In the genomic region with DNA sequence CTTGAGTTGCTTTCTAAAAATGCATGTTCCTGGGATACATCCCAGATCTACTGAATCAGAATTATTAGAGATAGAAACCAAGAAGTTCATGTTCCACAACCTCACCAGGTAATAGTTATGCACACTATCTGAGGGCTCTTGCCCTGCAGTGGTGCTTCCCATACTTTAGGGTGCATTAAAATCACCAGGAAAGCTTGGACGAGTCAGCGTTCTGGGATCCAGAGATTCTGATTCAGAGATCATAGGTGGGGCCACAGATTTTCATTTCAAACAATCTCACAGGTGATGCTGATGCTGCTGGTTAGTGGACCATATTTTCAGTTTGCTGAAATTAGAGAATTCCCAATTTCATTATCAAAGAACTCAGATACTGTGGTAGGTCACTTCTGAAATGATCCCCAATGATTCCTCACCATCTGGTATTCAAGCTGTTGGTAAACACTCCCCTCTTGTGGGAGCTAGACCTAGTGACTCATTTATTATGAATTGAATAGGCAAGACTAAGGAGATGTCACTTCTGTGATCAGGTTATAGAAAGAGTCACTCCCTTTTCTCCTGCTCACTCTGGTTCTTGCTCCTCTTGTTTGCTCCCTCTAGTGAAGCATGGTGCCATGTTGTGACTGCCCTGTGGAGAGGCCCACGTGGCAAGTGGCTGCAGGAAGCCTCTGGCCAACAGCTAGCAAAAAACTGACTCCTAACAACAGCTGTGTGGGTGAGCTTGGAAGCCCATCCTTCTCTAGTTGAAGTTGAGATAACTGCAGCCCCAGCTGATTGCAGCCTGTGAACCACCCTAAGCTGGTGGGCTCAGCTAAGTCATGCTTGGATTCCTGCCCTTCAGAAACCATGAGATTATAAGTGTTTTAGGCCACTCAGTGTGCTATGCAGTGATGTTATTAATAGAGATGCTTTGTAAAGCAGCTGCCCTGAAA, we compare ENCODE assay signal across 12 cellular contexts. TPM values are rescaled to one million over a fixed set of nuclear protein-coding genes. Genes with fewer than 3 reads are reported as not detected.
A peak's percentile ranks its signal among the peaks of the same experiment; 100 is the strongest.
DNase-seq lines count a peak whose midpoint lies in the region; ATAC-seq and TF ChIP-seq lines count a peak whose summit lies in the region.
"Had no signal": no experiment of that assay in that cellular context is flagged by ENCODE, and none has a peak within 500 bp of the region (broad histone marks: within the 10 kb centered on the region; RNA-seq: fewer than 3 reads in every experiment).

No MANE protein-coding gene starts in this region.

- no peak for ATAC-seq in GM19351 (IDR thresholded peaks at IDR 0.05; ENCODE audit: unreplicated experiment)

- DNase-seq in ACHN (peak; percentile 73), H4 (ENCODE audit: low spot score) (peak; percentile 34), SW480 (ENCODE audit: low spot score) (peak; percentile 83), fibroblast of the aortic adventitia (ENCODE audit: low read depth) (peak; percentile 45), 8988T (no peak), COLO829 (ENCODE audit: low spot score) (no peak)
- DNase-seq in NK-92 treated with Interleukin-12 subunit alpha and Interleukin-12 subunit beta, amount 100 ng/mL, for 24 hours (lab: John Stamatoyannopoulos, UW) = no peak
- DNase-seq: activated CD4-positive, alpha-beta T cell treated with anti-CD3 and anti-CD28 coated beads for 1 hour; activated naive CD8-positive, alpha-beta T cell treated with anti-CD3 and anti-CD28 coated beads, Interleukin-2, amount 10 ng/mL, durations not matched to agents 7 days and 5 days; NCI-H1694 had no signal

- in situ Hi-C loops in ACHN (cut with HindIII; ENCODE audit: low pct_ligation_motif_present, low pct_unique_long_range_greater_than_20kb, low sequenced_read_pairs) = no loop called here

- no peak overlapping the region for H3K4me3 ChIP-seq in fibroblast of the aortic adventitia (ENCODE audit: low read depth, low read length)
- H3K4me3 ChIP-seq: lung had no signal

- no peak for TF ChIP-seq CTCF in fibroblast of the aortic adventitia (IDR thresholded peaks at IDR 0.05; ENCODE audit: insufficient read depth, low read length)

RNA-seq across cellular contexts. Expression of a gene that starts 59.8 kb away (rescaled TPM):
- 0.95 and 2.1 TPM in 2 replicates for total RNA-seq in H4 (2014; rRNA removed; shearing (Covaris generic))
- total RNA-seq in fibroblast of the aortic adventitia (ENCODE audit: low replicate concordance) = 1.6 and 4.1 TPM in 2 replicates
- total RNA-seq: activated naive CD8-positive, alpha-beta T cell treated with anti-CD3 and anti-CD28 coated beads, Interleukin-2, amount 10 ng/mL, durations not matched to agents 7 days and 5 days had no signal

Comparison
In these comparisons a context has a peak if more than half of its experiments do, and no peak if none do; other contexts are left out.
1. DNase-seq: peak in ACHN (single experiment), H4 (single experiment), SW480 (single experiment) and fibroblast of the aortic adventitia (single experiment); none in NK-92 treated with Interleukin-12 subunit alpha and Interleukin-12 subunit beta, amount 100 ng/mL, for 24 hours (single experiment), 8988T (single experiment) and COLO829 (single experiment).